In genomic region chr4:77029757-77030156, GRCh38 we compare ENCODE assay signal across 7 cellular contexts. TPM values are rescaled to one million over a fixed set of nuclear protein-coding genes. Genes with fewer than 3 reads are reported as not detected.
DNase-seq lines count a peak whose midpoint lies in the region; ATAC-seq and TF ChIP-seq lines count a peak whose summit lies in the region.
"Not testable (repeated sequence)": the region's sequence is repeated elsewhere in the genome, so short reads cannot be mapped to it uniquely, and the experiment has no call there.

No MANE protein-coding gene starts in this region.

- H3K27ac ChIP-seq in HCT116 (ENCODE audit: low read depth, low read length); OCI-LY7 (ENCODE audit: low read depth, low read length, poor library complexity, severe bottlenecking): not testable (repeated sequence)

- not testable (repeated sequence) for H3K9me2 ChIP-seq in HCT116 (ENCODE audit: insufficient read depth); OCI-LY7 (ENCODE audit: insufficient read depth, low read length)

- not testable (repeated sequence) for BruUV-seq in HCT116 (replicated peaks; lab: Mats Ljungman, UMichigan); OCI-LY7 (replicated peaks; lab: Mats Ljungman, UMichigan)

- peaks cover 24% of the 10 kb centered on the region for H3K36me3 Mint-ChIP-seq in T-helper 1 cell treated with Interleukin-12 subunit alpha and Interleukin-12 subunit beta and Interleukin-4 antibody, amounts not matched to agents 30 μg/mL and 1 μg/mL, for 36 hours (ENCODE audit: low read depth)
- peaks cover 62% of the 10 kb centered on the region for H3K36me3 Mint-ChIP-seq in chondrocyte (ENCODE audit: low read depth)
- H3K36me3 Mint-ChIP-seq in endothelial cell (ENCODE audit: low read depth, unreplicated experiment), result peaks cover 55% of the 10 kb centered on the region
- H3K36me3 Mint-ChIP-seq in mesothelial cell of epicardium, result peaks cover 36% of the 10 kb centered on the region
- H3K36me3 Mint-ChIP-seq in type B pancreatic cell, result peaks cover 55% of the 10 kb centered on the region

- not testable (repeated sequence) for H3K9ac ChIP-seq in HCT116 (ENCODE audit: low read length)

- CTCF ChIA-PET in HCT116 (lab: Charles Lee), result interaction anchor here (0.8 kb wide), 1 partner anchor 16 kb away, joined by 3 read pairs; no protein-coding TSS in a partner anchor
- CTCF ChIA-PET in OCI-LY7 (lab: Charles Lee; ENCODE audit: unreplicated experiment), result not testable (repeated sequence)

- H3K4me1 ChIP-seq in HCT116 (ENCODE audit: control insufficient read depth in 1 of 2, insufficient read depth in 2 of 2, low read length in 2 of 2); OCI-LY7 (ENCODE audit: insufficient read depth, low read length, poor library complexity, severe bottlenecking): not testable (repeated sequence)

- not testable (repeated sequence) for H2AFZ ChIP-seq in HCT116 (ENCODE audit: low read depth, low read length, poor library complexity, severe bottlenecking); OCI-LY7 (ENCODE audit: low read length)

- not testable (repeated sequence) for ATAC-seq in HCT116

- POLR2A ChIA-PET in HCT116 (lab: Charles Lee), result not testable (repeated sequence)
- POLR2A ChIA-PET in OCI-LY7 (lab: Charles Lee), result interaction anchor here (0.7 to 2.7 kb wide), 3 partner anchors 11 to 17 kb away, joined by 5 to 8 read pairs (median 5); no protein-coding TSS in a partner anchor

- intact Hi-C loops in HCT116 (cut with micrococcal nuclease); OCI-LY7 (cut with micrococcal nuclease; ENCODE audit: unreplicated experiment): not testable (repeated sequence)

- H4K20me1 ChIP-seq in HCT116 (ENCODE audit: insufficient read depth); OCI-LY7 (ENCODE audit: insufficient read depth, low read length): not testable (repeated sequence)

- not testable (repeated sequence) for DNase-seq in HCT116 (ENCODE audit: low read depth, low spot score); OCI-LY7 (ENCODE audit: low spot score); chondrocyte (ENCODE audit: low spot score); endothelial cell (ENCODE audit: low spot score); mesothelial cell of epicardium (ENCODE audit: low spot score in 2 of 2, unreplicated experiment in 2 of 2); type B pancreatic cell (ENCODE audit: extremely low spot score, unreplicated experiment)

- peaks cover 48% of the 10 kb centered on the region for H3K4me1 Mint-ChIP-seq in T-helper 1 cell treated with Interleukin-12 subunit alpha and Interleukin-12 subunit beta and Interleukin-4 antibody, amounts not matched to agents 30 μg/mL and 1 μg/mL, for 36 hours (ENCODE audit: low read depth)
- peaks cover 39% of the 10 kb centered on the region for H3K4me1 Mint-ChIP-seq in chondrocyte (ENCODE audit: low read depth)
- not testable (repeated sequence) for H3K4me1 Mint-ChIP-seq in endothelial cell (ENCODE audit: unreplicated experiment); mesothelial cell of epicardium; type B pancreatic cell (ENCODE audit: unreplicated experiment)

- TF ChIP-seq CTCF in HCT116 (IDR thresholded peaks at IDR 0.05 in 2 of 3, conservative IDR thresholded peaks at IDR 0.05 in 1 of 3; ENCODE audit: borderline replicate concordance in 1 of 3, insufficient read depth in 1 of 3, low read depth in 2 of 3, low read length in 2 of 3) (0 out of 6 replicates have a peak, but pooled peaks of 2 of the 3 experiments have one; percentile 2 to 10), OCI-LY7 (conservative IDR thresholded peaks at IDR 0.05; ENCODE audit: low read length) (0 out of 2 replicates have a peak, but pooled peaks have one; percentile 13), chondrocyte (IDR thresholded peaks at IDR 0.05) (peak; percentile 39), endothelial cell (IDR thresholded peaks at IDR 0.05; ENCODE audit: unreplicated experiment) (peak; percentile 47), mesothelial cell of epicardium (IDR thresholded peaks at IDR 0.05; ENCODE audit: unreplicated experiment) (peak; percentile 45), type B pancreatic cell (conservative IDR thresholded peaks at IDR 0.05) (peak; percentile 48)

- peak overlapping the region; percentile 57 for H3K27ac Mint-ChIP-seq in T-helper 1 cell treated with Interleukin-12 subunit alpha and Interleukin-12 subunit beta and Interleukin-4 antibody, amounts not matched to agents 30 μg/mL and 1 μg/mL, for 36 hours
- peak overlapping the region; percentile 41 for H3K27ac Mint-ChIP-seq in chondrocyte (ENCODE audit: unreplicated experiment)
- not testable (repeated sequence) for H3K27ac Mint-ChIP-seq in endothelial cell (ENCODE audit: unreplicated experiment); mesothelial cell of epicardium; type B pancreatic cell

- H3K27me3 Mint-ChIP-seq in T-helper 1 cell treated with Interleukin-12 subunit alpha and Interleukin-12 subunit beta and Interleukin-4 antibody, amounts not matched to agents 30 μg/mL and 1 μg/mL, for 36 hours (ENCODE audit: low read depth); chondrocyte (ENCODE audit: low read depth); endothelial cell (ENCODE audit: unreplicated experiment); mesothelial cell of epicardium (ENCODE audit: low read depth); type B pancreatic cell: not testable (repeated sequence)

- not testable (repeated sequence) for H3K9me3 Mint-ChIP-seq in T-helper 1 cell treated with Interleukin-12 subunit alpha and Interleukin-12 subunit beta and Interleukin-4 antibody, amounts not matched to agents 30 μg/mL and 1 μg/mL, for 36 hours; chondrocyte (ENCODE audit: low read depth); endothelial cell (ENCODE audit: unreplicated experiment); mesothelial cell of epicardium; type B pancreatic cell

- peaks cover 11 to 21% of the 10 kb centered on the region in 2 experiments; a peak in 2 of 4 replicates for H3K36me3 ChIP-seq in HCT116 (ENCODE audit: control insufficient read depth in 1 of 2, insufficient read depth in 2 of 2, low read length in 2 of 2)
- H3K36me3 ChIP-seq in OCI-LY7 (ENCODE audit: insufficient read depth, low read length), result peaks cover 37% of the 10 kb centered on the region

- not testable (repeated sequence) for H3K79me2 ChIP-seq in HCT116 (ENCODE audit: insufficient read depth, low read length); OCI-LY7 (ENCODE audit: insufficient read depth, low read depth, low read length)

- not testable (repeated sequence) for H3K4me2 ChIP-seq in HCT116 (ENCODE audit: low read length); OCI-LY7 (ENCODE audit: low read length)

- H3K4me3 ChIP-seq in HCT116 (replicated peaks in 1 of 2; ENCODE audit: low read depth in 1 of 2, low read length in 2 of 2); OCI-LY7 (ENCODE audit: low read depth, low read length, poor library complexity, severe bottlenecking): not testable (repeated sequence)

- not testable (repeated sequence) for H3K9me3 ChIP-seq in HCT116 (ENCODE audit: control insufficient read depth in 1 of 2, insufficient read depth in 1 of 2, low read depth in 1 of 2, low read length in 2 of 2); OCI-LY7 (ENCODE audit: low read length)

- RAD21 ChIA-PET in HCT116 (lab: Charles Lee; ENCODE audit: low non-redundant PET in 1 of 2, low total read pairs in 2 of 2, uncharacterized antibody in 2 of 2, unreplicated experiment in 2 of 2), result not testable (repeated sequence)

- TF ChIP-seq RAD21 in HCT116 (IDR thresholded peaks at IDR 0.05; ENCODE audit: low read depth), result not testable (repeated sequence)

- not testable (repeated sequence) for H3K27me3 ChIP-seq in HCT116 (ENCODE audit: insufficient read depth, low read length)

- not testable (repeated sequence) for H3K4me3 Mint-ChIP-seq in T-helper 1 cell treated with Interleukin-12 subunit alpha and Interleukin-12 subunit beta and Interleukin-4 antibody, amounts not matched to agents 30 μg/mL and 1 μg/mL, for 36 hours; chondrocyte (ENCODE audit: unreplicated experiment); endothelial cell (ENCODE audit: unreplicated experiment); mesothelial cell of epicardium; type B pancreatic cell

- not testable (repeated sequence) for TF ChIP-seq POLR2A in HCT116 (IDR thresholded peaks at IDR 0.05; ENCODE audit: borderline replicate concordance, extremely low read depth, insufficient read depth, insufficient read length)

RNA-seq across cellular contexts. Expression of gene CCNI, which starts 46.0 kb away (rescaled TPM):
- total RNA-seq in HCT116 (2021; ENCODE audit: unreplicated experiment), result 208 TPM
- 200 and 234 TPM in 2 replicates for polyA plus RNA-seq in HCT116 (2012)
- 105 and 116 TPM in 2 replicates for total RNA-seq in OCI-LY7 (2014; rRNA removed; shearing (Covaris generic))
- 293 and 330 TPM in 2 replicates for total RNA-seq in OCI-LY7 (2022)
- 219 to 224 TPM (median 220 TPM) in 3 replicates for total RNA-seq in chondrocyte
- total RNA-seq in endothelial cell (ENCODE audit: unreplicated experiment), result 303 TPM
- 242 to 254 TPM (median 245 TPM) in 3 replicates for total RNA-seq in mesothelial cell of epicardium
- total RNA-seq in type B pancreatic cell (ENCODE audit: low replicate concordance), result 220 and 270 TPM in 2 replicates
